ENCODE assay signal across 17 cellular contexts in genomic region chr2:112750560-112750843, GRCh38. TPM values are rescaled to one million over a fixed set of nuclear protein-coding genes. Genes with fewer than 3 reads are reported as not detected.
DNase-seq lines count a peak whose midpoint lies in the region; ATAC-seq and TF ChIP-seq lines count a peak whose summit lies in the region.
"Had no signal": no experiment of that assay in that cellular context is flagged by ENCODE, and none has a peak within 500 bp of the region (broad histone marks: within the 10 kb centered on the region; RNA-seq: fewer than 3 reads in every experiment).

No MANE protein-coding gene starts in this region.

- H3K4me3 Mint-ChIP-seq in activated CD4-positive, alpha-beta memory T cell treated with anti-CD3 and anti-CD28 coated beads, Interleukin-2, amount 10 ng/mL, durations not matched to agents 7 days and 5 days, result no peak overlapping the region
- no peak overlapping the region for H3K4me3 Mint-ChIP-seq in activated CD4-positive, alpha-beta memory T cell treated with anti-CD3 and anti-CD28 coated beads for 36 hours
- H3K4me3 Mint-ChIP-seq in naive thymus-derived CD8-positive, alpha-beta T cell, result no peak overlapping the region
- H3K4me3 Mint-ChIP-seq: activated T-cell treated with anti-CD3 and anti-CD28 coated beads, Interleukin-2, amount 50 U/mL, for 24 hours; stimulated activated naive B cell treated with anti-CD40 and anti-IgM and Interleukin-4, amounts not matched to agents 10 μg/mL and 1 μg/mL and 100 μg/mL, for 72 hours had no signal

- H3K36me3 ChIP-seq in Loucy (ENCODE audit: insufficient read depth, low read length) (peaks cover 91% of the 10 kb centered on the region), mammary epithelial cell (ENCODE audit: insufficient read depth, low read length) (peaks cover 42% of the 10 kb centered on the region), osteoblast (ENCODE audit: insufficient read depth, low read length) (peaks cover 25% of the 10 kb centered on the region)
- H3K36me3 ChIP-seq: prostate gland had no signal

- CTCF ChIA-PET in activated CD4-positive, alpha-beta memory T cell treated with anti-CD3 and anti-CD28 coated beads, Interleukin-2, amount 10 ng/mL, durations not matched to agents 7 days and 5 days (lab: Charles Lee), result interaction anchor here (0.5 to 8.3 kb wide), 15 partner anchors 10 to 299 kb away, joined by 3 to 188 read pairs (median 6); no protein-coding TSS in a partner anchor
- CTCF ChIA-PET in activated CD4-positive, alpha-beta memory T cell treated with anti-CD3 and anti-CD28 coated beads for 36 hours (lab: Charles Lee), result interaction anchor here (0.6 to 8.2 kb wide), 23 partner anchors 10 to 208 kb away, joined by 3 to 202 read pairs (median 12); partner anchors contain the start of gene SLC20A1
- CTCF ChIA-PET in mammary epithelial cell (lab: Charles Lee; ENCODE audit: low non-redundant PET), result interaction anchor here (0.6 to 4.1 kb wide), 3 partner anchors 78 to 192 kb away, joined by 3 to 37 read pairs (median 4); no protein-coding TSS in a partner anchor

- H3K4me1 Mint-ChIP-seq in activated CD4-positive, alpha-beta memory T cell treated with anti-CD3 and anti-CD28 coated beads, Interleukin-2, amount 10 ng/mL, durations not matched to agents 7 days and 5 days, result peaks cover 62% of the 10 kb centered on the region
- H3K4me1 Mint-ChIP-seq in activated CD4-positive, alpha-beta memory T cell treated with anti-CD3 and anti-CD28 coated beads for 36 hours (ENCODE audit: low read depth), result peaks cover 23% of the 10 kb centered on the region
- peaks cover 4 to 18% (median 7%) of the 10 kb centered on the region in 4 donors for H3K4me1 Mint-ChIP-seq in naive thymus-derived CD8-positive, alpha-beta T cell

- intact Hi-C loops in activated CD4-positive, alpha-beta memory T cell treated with anti-CD3 and anti-CD28 coated beads for 36 hours (cut with micrococcal nuclease), result no loop called here
- intact Hi-C loops in mammary epithelial cell (cut with micrococcal nuclease) (no loop called here), Right ventricle myocardium superior (cut with DNase I) (loop anchor here (5.0 kb wide), 1 partner anchor 137 kb away; no protein-coding TSS in a partner anchor)

- peak overlapping the region; percentile 74 for H3K27ac Mint-ChIP-seq in activated CD4-positive, alpha-beta memory T cell treated with anti-CD3 and anti-CD28 coated beads, Interleukin-2, amount 10 ng/mL, durations not matched to agents 7 days and 5 days
- H3K27ac Mint-ChIP-seq in activated CD4-positive, alpha-beta memory T cell treated with anti-CD3 and anti-CD28 coated beads for 36 hours, result no peak overlapping the region
- peak overlapping the region in 2 of 10 donors; percentile 7 to 58 for H3K27ac Mint-ChIP-seq in naive thymus-derived CD8-positive, alpha-beta T cell
- H3K27ac Mint-ChIP-seq: activated T-cell treated with anti-CD3 and anti-CD28 coated beads, Interleukin-2, amount 50 U/mL, for 24 hours had no signal

- H4K20me1 ChIP-seq in Loucy (ENCODE audit: insufficient read depth, low read length, poor library complexity, severe bottlenecking) (peaks cover 22% of the 10 kb centered on the region), mammary epithelial cell (ENCODE audit: insufficient read depth, low read length) (no peaks in the 10 kb centered on the region), osteoblast (ENCODE audit: insufficient read depth, low read length) (no peaks in the 10 kb centered on the region)

- H3K4me2 ChIP-seq in Loucy (ENCODE audit: low read depth, low read length, poor library complexity, severe bottlenecking) (peak overlapping the region; percentile 45), mammary epithelial cell (ENCODE audit: insufficient read depth, low read depth, low read length) (no peak overlapping the region), osteoblast (ENCODE audit: insufficient read depth, low read length) (peak overlapping the region; percentile 34)

- H3F3A ChIP-seq in Loucy (ENCODE audit: low read depth), result no peaks in the 10 kb centered on the region

- H3K4me1 ChIP-seq in Loucy (ENCODE audit: insufficient read depth, low read length, poor library complexity, severe bottlenecking) (peaks cover 31% of the 10 kb centered on the region), mammary epithelial cell (ENCODE audit: insufficient read depth, low read length) (peaks cover 6% of the 10 kb centered on the region), osteoblast (ENCODE audit: insufficient read depth, low read length) (peaks cover 21% of the 10 kb centered on the region)
- H3K4me1 ChIP-seq: prostate gland had no signal

- H3K27ac ChIP-seq in mammary epithelial cell (ENCODE audit: insufficient read depth, low read depth, low read length) (peak overlapping the region; percentile 28), osteoblast (ENCODE audit: low read depth, low read length) (peak overlapping the region; percentile 89)
- H3K27ac ChIP-seq: prostate gland had no signal

- H3K9me3 ChIP-seq in Loucy (ENCODE audit: insufficient read depth, low read depth, low read length) (no peaks in the 10 kb centered on the region), mammary epithelial cell (replicated peaks; ENCODE audit: insufficient read depth, low read length) (no peaks in the 10 kb centered on the region), osteoblast (ENCODE audit: low read depth, low read length) (no peaks in the 10 kb centered on the region)
- H3K9me3 ChIP-seq: prostate gland had no signal

- no peak overlapping the region for H3K9ac ChIP-seq in Loucy (ENCODE audit: low read depth, low read length, poor library complexity, severe bottlenecking)
- H3K9ac ChIP-seq in mammary epithelial cell (ENCODE audit: insufficient read depth, low read length), result no peak overlapping the region

- no peaks in the 10 kb centered on the region for H3K9me2 ChIP-seq in Loucy (replicated peaks; ENCODE audit: low read depth, low read length)

- no peaks in the 10 kb centered on the region for H3K9me3 Mint-ChIP-seq in activated CD4-positive, alpha-beta memory T cell treated with anti-CD3 and anti-CD28 coated beads, Interleukin-2, amount 10 ng/mL, durations not matched to agents 7 days and 5 days
- no peaks in the 10 kb centered on the region for H3K9me3 Mint-ChIP-seq in activated CD4-positive, alpha-beta memory T cell treated with anti-CD3 and anti-CD28 coated beads for 36 hours
- no peaks in the 10 kb centered on the region for H3K9me3 Mint-ChIP-seq in naive thymus-derived CD8-positive, alpha-beta T cell
- H3K9me3 Mint-ChIP-seq: activated T-cell treated with anti-CD3 and anti-CD28 coated beads, Interleukin-2, amount 50 U/mL, for 24 hours; stimulated activated naive B cell treated with anti-CD40 and anti-IgM and Interleukin-4, amounts not matched to agents 10 μg/mL and 1 μg/mL and 100 μg/mL, for 72 hours had no signal

- H2AFZ ChIP-seq in Loucy (ENCODE audit: low read length) (no peak overlapping the region), mammary epithelial cell (ENCODE audit: low read depth, low read length) (no peak overlapping the region), osteoblast (ENCODE audit: low read length) (peak overlapping the region; percentile 38)

- dilution Hi-C loops in mammary epithelial cell (cut with HindIII; ENCODE audit: low sequenced_read_pairs), result no loop called here

- H3K79me2 ChIP-seq in Loucy (ENCODE audit: insufficient read depth, low read length) (peaks cover 73% of the 10 kb centered on the region), mammary epithelial cell (ENCODE audit: insufficient read depth, low read length) (peaks cover 82% of the 10 kb centered on the region), osteoblast (ENCODE audit: insufficient read depth, low read length) (peaks cover 64% of the 10 kb centered on the region)

- no peak for ATAC-seq in naive thymus-derived CD8-positive, alpha-beta T cell
- ATAC-seq in Right ventricle myocardium superior (ENCODE audit: poor library complexity), result no peak

- POLR2A ChIA-PET in activated CD4-positive, alpha-beta memory T cell treated with anti-CD3 and anti-CD28 coated beads, Interleukin-2, amount 10 ng/mL, durations not matched to agents 7 days and 5 days (lab: Charles Lee), result interaction anchor here (0.9 to 2.9 kb wide), 7 partner anchors 10 to 192 kb away, joined by 3 to 24 read pairs (median 7); no protein-coding TSS in a partner anchor
- POLR2A ChIA-PET in activated CD4-positive, alpha-beta memory T cell treated with anti-CD3 and anti-CD28 coated beads for 36 hours (lab: Charles Lee), result no interaction called here
- POLR2A ChIA-PET in naive thymus-derived CD8-positive, alpha-beta T cell (lab: Charles Lee), result no interaction called here

- no TSS peak for BruUV-seq in mammary epithelial cell (replicated peaks; lab: Mats Ljungman, UMichigan)

- TF ChIP-seq CTCF in Loucy (conservative IDR thresholded peaks at IDR 0.05; ENCODE audit: low read length) (no peak), mammary epithelial cell (conservative IDR thresholded peaks at IDR 0.05 in 1 of 2, IDR thresholded peaks at IDR 0.05 in 1 of 2; ENCODE audit: extremely low read depth in 1 of 2, insufficient read depth in 1 of 2, low read depth in 1 of 2, low read length in 2 of 2) (no peak), osteoblast (IDR thresholded peaks at IDR 0.05; ENCODE audit: extremely low read depth, low read depth, low read length) (no peak), GM13977 (IDR thresholded peaks at IDR 0.05; ENCODE audit: extremely low read depth, insufficient read depth, missing control alignments) (no peak)

- no peak for DNase-seq in activated CD4-positive, alpha-beta memory T cell treated with anti-CD3 and anti-CD28 coated beads, Interleukin-2, amount 10 ng/mL, durations not matched to agents 7 days and 5 days
- DNase-seq in activated CD4-positive, alpha-beta memory T cell treated with anti-CD3 and anti-CD28 coated beads for 36 hours, result no peak
- DNase-seq in mammary epithelial cell (no peak), osteoblast (ENCODE audit: insufficient read length, low spot score, missing footprints) (no peak), Right ventricle myocardium superior (no peak), GM13977 (ENCODE audit: low spot score) (no peak)
- DNase-seq in naive thymus-derived CD8-positive, alpha-beta T cell, result no peak
- DNase-seq: activated T-cell treated with anti-CD3 and anti-CD28 coated beads, Interleukin-2, amount 50 U/mL, for 24 hours; HCEC 1CT; NCI-H1092; NCI-H446 treated with DMSO at 0.1 percent for 48 hours; stimulated activated naive B cell treated with anti-CD40 and anti-IgM and Interleukin-4, amounts not matched to agents 10 μg/mL and 1 μg/mL and 100 μg/mL, for 72 hours had no signal

- H3K4me3 ChIP-seq in Loucy (ENCODE audit: low read length, poor library complexity, severe bottlenecking), result no peak overlapping the region
- no peak overlapping the region for H3K4me3 ChIP-seq in mammary epithelial cell (replicated peaks in 1 of 3; ENCODE audit: insufficient read depth in 1 of 3, low read depth in 2 of 3, low read length in 3 of 3)
- no peak overlapping the region for H3K4me3 ChIP-seq in osteoblast (ENCODE audit: insufficient read depth, low read length)
- H3K4me3 ChIP-seq: prostate gland had no signal

- H3K27me3 Mint-ChIP-seq in activated CD4-positive, alpha-beta memory T cell treated with anti-CD3 and anti-CD28 coated beads, Interleukin-2, amount 10 ng/mL, durations not matched to agents 7 days and 5 days, result no peaks in the 10 kb centered on the region
- H3K27me3 Mint-ChIP-seq in activated CD4-positive, alpha-beta memory T cell treated with anti-CD3 and anti-CD28 coated beads for 36 hours, result no peaks in the 10 kb centered on the region
- peaks cover 0 to 10% (median 0%) of the 10 kb centered on the region in 5 donors for H3K27me3 Mint-ChIP-seq in naive thymus-derived CD8-positive, alpha-beta T cell
- H3K27me3 Mint-ChIP-seq: activated T-cell treated with anti-CD3 and anti-CD28 coated beads, Interleukin-2, amount 50 U/mL, for 24 hours; stimulated activated naive B cell treated with anti-CD40 and anti-IgM and Interleukin-4, amounts not matched to agents 10 μg/mL and 1 μg/mL and 100 μg/mL, for 72 hours had no signal

- in situ Hi-C loops in mammary epithelial cell (cut with MboI; ENCODE audit: low sequenced_read_pairs in 2 of 2) (loop anchor here (5.0 kb wide), 2 partner anchors 187 to 192 kb away; no protein-coding TSS in a partner anchor), GM13977 (cut with MboI; ENCODE audit: low pct_unique_long_range_greater_than_20kb, low sequenced_read_pairs, unreplicated experiment) (loop anchor here (10.0 kb wide), 1 partner anchor 134 kb away; no protein-coding TSS in a partner anchor)

- H3K36me3 Mint-ChIP-seq in activated CD4-positive, alpha-beta memory T cell treated with anti-CD3 and anti-CD28 coated beads, Interleukin-2, amount 10 ng/mL, durations not matched to agents 7 days and 5 days (ENCODE audit: low read depth), result peaks cover 83% of the 10 kb centered on the region
- H3K36me3 Mint-ChIP-seq in activated CD4-positive, alpha-beta memory T cell treated with anti-CD3 and anti-CD28 coated beads for 36 hours, result peaks cover 47% of the 10 kb centered on the region
- no peaks in the 10 kb centered on the region for H3K36me3 Mint-ChIP-seq in naive thymus-derived CD8-positive, alpha-beta T cell
- H3K36me3 Mint-ChIP-seq: stimulated activated naive B cell treated with anti-CD40 and anti-IgM and Interleukin-4, amounts not matched to agents 10 μg/mL and 1 μg/mL and 100 μg/mL, for 72 hours had no signal

- H3K27me3 ChIP-seq in Loucy (ENCODE audit: insufficient read depth, low read length, poor library complexity, severe bottlenecking), result no peaks in the 10 kb centered on the region
- no peaks in the 10 kb centered on the region for H3K27me3 ChIP-seq in mammary epithelial cell (ENCODE audit: insufficient read depth, low read length)
- no peaks in the 10 kb centered on the region for H3K27me3 ChIP-seq in osteoblast (ENCODE audit: insufficient read depth, low read length)

RNA-seq across cellular contexts. Expression of gene CKAP2L, which starts 13.9 kb away (rescaled TPM):
- 10 to 100 TPM; 63.3 to 66.3 TPM for total RNA-seq in activated CD4-positive, alpha-beta memory T cell treated with anti-CD3 and anti-CD28 coated beads, Interleukin-2, amount 10 ng/mL, durations not matched to agents 7 days and 5 days
- total RNA-seq in activated CD4-positive, alpha-beta memory T cell treated with anti-CD3 and anti-CD28 coated beads for 36 hours, result 10 to 100 TPM; 42.1 to 46.1 TPM
- total RNA-seq in mammary epithelial cell (10 to 100 TPM in 1 of 2 donors, under 1 TPM in 1; 0.83 to 32.7 TPM), osteoblast (1.1 and 1.5 TPM in 2 replicates), Right ventricle myocardium superior (0.30 TPM)
- 15.1 TPM for polyA plus RNA-seq in mammary epithelial cell
- 18.2 TPM for polyA minus RNA-seq in mammary epithelial cell
- total RNA-seq in naive thymus-derived CD8-positive, alpha-beta T cell, result not detected
- polyA plus RNA-seq in naive thymus-derived CD8-positive, alpha-beta T cell, result not detected
- total RNA-seq: mesenteric fat pad had no signal

RNA-seq across cellular contexts. Expression of gene NT5DC4, which starts 29.7 kb away (rescaled TPM):
- not detected for total RNA-seq in activated CD4-positive, alpha-beta memory T cell treated with anti-CD3 and anti-CD28 coated beads, Interleukin-2, amount 10 ng/mL, durations not matched to agents 7 days and 5 days
- not detected for total RNA-seq in activated CD4-positive, alpha-beta memory T cell treated with anti-CD3 and anti-CD28 coated beads for 36 hours
- total RNA-seq in mammary epithelial cell (1 to 10 TPM; 1.2 to 1.4 TPM), osteoblast (not detected in 2 replicates), Right ventricle myocardium superior (not detected)
- polyA plus RNA-seq in mammary epithelial cell, result 0.07 TPM
- polyA minus RNA-seq in mammary epithelial cell, result not detected
- total RNA-seq in naive thymus-derived CD8-positive, alpha-beta T cell, result not detected
- polyA plus RNA-seq in naive thymus-derived CD8-positive, alpha-beta T cell, result not detected
- total RNA-seq: mesenteric fat pad, Right ventricle myocardium inferior had no signal
- polyA plus RNA-seq: AG04450 had no signal

RNA-seq across cellular contexts. Expression of gene IL1A, which starts 33.8 kb away (rescaled TPM):
- 1 to 10 TPM; 4.8 to 5.4 TPM for total RNA-seq in activated CD4-positive, alpha-beta memory T cell treated with anti-CD3 and anti-CD28 coated beads, Interleukin-2, amount 10 ng/mL, durations not matched to agents 7 days and 5 days
- 10 to 100 TPM; 15.7 to 16.4 TPM for total RNA-seq in activated CD4-positive, alpha-beta memory T cell treated with anti-CD3 and anti-CD28 coated beads for 36 hours
- total RNA-seq in mammary epithelial cell (100 to 1,000 TPM in 1 of 2 donors, 10 to 100 TPM in 1; 17.5 to 184 TPM), osteoblast (not detected in 2 replicates), Right ventricle myocardium superior (not detected)
- polyA plus RNA-seq in mammary epithelial cell, result 26.3 TPM
- polyA minus RNA-seq in mammary epithelial cell, result 69.9 TPM
- total RNA-seq in naive thymus-derived CD8-positive, alpha-beta T cell, result not detected
- polyA plus RNA-seq in naive thymus-derived CD8-positive, alpha-beta T cell, result not detected
- total RNA-seq: mesenteric fat pad, Right ventricle myocardium inferior had no signal
